1 cellular context compared by ENCODE assay signal in the genomic region with DNA sequence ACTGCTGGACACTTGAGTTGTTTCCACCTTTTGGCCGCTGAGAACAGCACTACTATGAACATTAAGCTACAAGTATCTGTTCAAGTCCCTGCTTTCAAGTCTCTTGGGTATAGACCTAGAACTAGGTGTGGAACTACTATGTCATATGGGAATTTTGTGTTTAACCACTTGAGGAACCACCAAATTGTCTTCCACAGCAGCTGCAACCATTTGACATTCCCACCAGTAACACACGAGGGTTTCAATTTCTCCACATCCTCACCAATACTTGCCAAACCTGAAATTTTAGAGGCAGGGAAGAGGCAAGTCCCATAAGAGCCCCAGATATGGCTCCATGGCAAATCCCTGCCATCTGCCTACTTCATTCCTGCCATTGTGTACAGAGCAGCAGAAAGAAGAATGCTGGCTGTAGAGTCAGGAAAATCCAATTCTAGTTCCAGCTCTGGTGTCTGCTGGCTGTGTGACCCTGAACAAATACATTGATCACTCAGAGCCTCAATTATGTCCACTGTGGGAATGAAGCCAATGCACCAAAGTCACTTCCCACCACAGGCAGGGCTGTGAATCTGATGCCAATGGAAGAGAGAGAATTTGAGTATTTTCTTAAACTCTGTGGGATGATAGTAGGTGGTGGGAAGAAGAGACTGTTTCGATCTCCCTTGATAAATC.
TF ChIP-seq lines count a peak whose summit lies in the region.

No MANE protein-coding gene starts in this region.

TF ChIP-seq in H1, 55 proteins besides CTCF, POLR2A, EP300 and RAD21:
- TF ChIP-seq MAFK (IDR thresholded peaks at IDR 0.05; ENCODE audit: low read depth, low read length): no peak
- no peak for TF ChIP-seq RFX5 (IDR thresholded peaks at IDR 0.05; ENCODE audit: borderline replicate concordance, low read depth, low read length)
- TF ChIP-seq RBBP5 (IDR thresholded peaks at IDR 0.05; ENCODE audit: borderline replicate concordance, low read depth, low read length): no peak
- no peak for TF ChIP-seq SAP30 (IDR thresholded peaks at IDR 0.05; ENCODE audit: insufficient read depth, insufficient replicate concordance, low read length)
- TF ChIP-seq HDAC6 (IDR thresholded peaks at IDR 0.05; ENCODE audit: low read depth, low read length): no peak
- TF ChIP-seq BCL11A (IDR thresholded peaks at IDR 0.05; ENCODE audit: low read depth in 2 of 2, low read length in 2 of 2): no peak
- TF ChIP-seq PHF8 (conservative IDR thresholded peaks at IDR 0.05; ENCODE audit: low read depth, low read length): no peak
- TF ChIP-seq SIN3A (conservative IDR thresholded peaks at IDR 0.05 in 1 of 2, IDR thresholded peaks at IDR 0.05 in 1 of 2; ENCODE audit: low read depth in 1 of 2, low read length in 2 of 2): no peak
- no peak for TF ChIP-seq SP4 (IDR thresholded peaks at IDR 0.05; ENCODE audit: low read length)
- no peak for TF ChIP-seq CEBPB (IDR thresholded peaks at IDR 0.05; ENCODE audit: low read depth, low read length)
- no peak for TF ChIP-seq KDM4A (IDR thresholded peaks at IDR 0.05; ENCODE audit: low read depth, low read length, severe bottlenecking)
- no peak for TF ChIP-seq GABPA (IDR thresholded peaks at IDR 0.05; ENCODE audit: borderline replicate concordance, insufficient read depth, low read length)
- TF ChIP-seq JUND (IDR thresholded peaks at IDR 0.05; ENCODE audit: low read length): no peak
TF ChIP-seq in H1: peak in this region for 0.
